ENCODE assay signal across 23 cellular contexts in genomic region chr5:143708672-143709071, GRCh38.
DNase-seq lines count a peak whose midpoint lies in the region; ATAC-seq, FAIRE-seq and TF ChIP-seq lines count a peak whose summit lies in the region.
"Had no signal": no experiment of that assay in that cellular context is flagged by ENCODE, and none has a peak within 500 bp of the region (broad histone marks: within the 10 kb centered on the region; RNA-seq: fewer than 3 reads in every experiment).

No MANE protein-coding gene starts in this region.

- no peaks in the 10 kb centered on the region for H3K36me3 Mint-ChIP-seq in activated naive CD8-positive, alpha-beta T cell treated with anti-CD3 and anti-CD28 coated beads, Interleukin-2, amount 50 U/mL, for 24 hours (ENCODE audit: low read depth)
- no peaks in the 10 kb centered on the region for H3K36me3 Mint-ChIP-seq in activated naive CD8-positive, alpha-beta T cell treated with anti-CD3 and anti-CD28 coated beads for 36 hours
- H3K36me3 Mint-ChIP-seq in activated T-helper 17 cell treated with anti-CD3 and anti-CD28 coated beads, Interleukin-2, amount 50 U/mL, for 72 hours (ENCODE audit: low read depth), result no peaks in the 10 kb centered on the region

- H3K9me3 Mint-ChIP-seq in activated naive CD8-positive, alpha-beta T cell treated with anti-CD3 and anti-CD28 coated beads, Interleukin-2, amount 50 U/mL, for 24 hours, result no peaks in the 10 kb centered on the region
- H3K9me3 Mint-ChIP-seq in activated naive CD8-positive, alpha-beta T cell treated with anti-CD3 and anti-CD28 coated beads for 36 hours, result no peaks in the 10 kb centered on the region
- no peaks in the 10 kb centered on the region for H3K9me3 Mint-ChIP-seq in activated T-helper 17 cell treated with anti-CD3 and anti-CD28 coated beads, Interleukin-2, amount 50 U/mL, for 72 hours
- H3K9me3 Mint-ChIP-seq: CD4-positive, alpha-beta T cell; GM23338 had no signal

- peak; percentile 46 for ATAC-seq in activated naive CD8-positive, alpha-beta T cell treated with anti-CD3 and anti-CD28 coated beads, Interleukin-2, amount 50 U/mL, for 24 hours
- ATAC-seq in activated T-helper 17 cell treated with anti-CD3 and anti-CD28 coated beads, Interleukin-2, amount 50 U/mL, for 72 hours (replicated peaks), result peak; percentile 32
- ATAC-seq in GM19023 (IDR thresholded peaks at IDR 0.05; ENCODE audit: unreplicated experiment), result no peak
- ATAC-seq: GM23338 had no signal

- H3K27me3 Mint-ChIP-seq in activated naive CD8-positive, alpha-beta T cell treated with anti-CD3 and anti-CD28 coated beads, Interleukin-2, amount 50 U/mL, for 24 hours, result no peaks in the 10 kb centered on the region
- peaks cover 13% of the 10 kb centered on the region for H3K27me3 Mint-ChIP-seq in activated naive CD8-positive, alpha-beta T cell treated with anti-CD3 and anti-CD28 coated beads for 36 hours
- peaks cover 6% of the 10 kb centered on the region for H3K27me3 Mint-ChIP-seq in activated T-helper 17 cell treated with anti-CD3 and anti-CD28 coated beads, Interleukin-2, amount 50 U/mL, for 72 hours

- H3K27ac Mint-ChIP-seq in activated naive CD8-positive, alpha-beta T cell treated with anti-CD3 and anti-CD28 coated beads, Interleukin-2, amount 50 U/mL, for 24 hours, result no peak overlapping the region
- no peak overlapping the region for H3K27ac Mint-ChIP-seq in activated naive CD8-positive, alpha-beta T cell treated with anti-CD3 and anti-CD28 coated beads for 36 hours
- no peak overlapping the region for H3K27ac Mint-ChIP-seq in activated T-helper 17 cell treated with anti-CD3 and anti-CD28 coated beads, Interleukin-2, amount 50 U/mL, for 72 hours
- H3K27ac Mint-ChIP-seq: CD4-positive, alpha-beta T cell; GM23338 had no signal

- TF ChIP-seq POLR2A in GM12892 (IDR thresholded peaks at IDR 0.05; ENCODE audit: low read depth, low read length), result no peak

- no peak overlapping the region for H3K4me3 ChIP-seq in GM12864 (ENCODE audit: low read depth, low read length)
- H3K4me3 ChIP-seq: GM23338 had no signal

- H3K4me1 Mint-ChIP-seq in activated naive CD8-positive, alpha-beta T cell treated with anti-CD3 and anti-CD28 coated beads, Interleukin-2, amount 50 U/mL, for 24 hours, result no peaks in the 10 kb centered on the region
- H3K4me1 Mint-ChIP-seq in activated naive CD8-positive, alpha-beta T cell treated with anti-CD3 and anti-CD28 coated beads for 36 hours, result no peaks in the 10 kb centered on the region
- H3K4me1 Mint-ChIP-seq in activated T-helper 17 cell treated with anti-CD3 and anti-CD28 coated beads, Interleukin-2, amount 50 U/mL, for 72 hours, result no peaks in the 10 kb centered on the region

- FAIRE-seq in GM12892 (lab: Jason Lieb, UNC), result peak; percentile 30
- FAIRE-seq: A204.1, GM12891, GM18507, H54, HTR-8/SVneo had no signal

- no peak overlapping the region for H3K4me3 Mint-ChIP-seq in activated naive CD8-positive, alpha-beta T cell treated with anti-CD3 and anti-CD28 coated beads, Interleukin-2, amount 50 U/mL, for 24 hours
- H3K4me3 Mint-ChIP-seq in activated naive CD8-positive, alpha-beta T cell treated with anti-CD3 and anti-CD28 coated beads for 36 hours, result no peak overlapping the region
- H3K4me3 Mint-ChIP-seq in activated T-helper 17 cell treated with anti-CD3 and anti-CD28 coated beads, Interleukin-2, amount 50 U/mL, for 72 hours, result no peak overlapping the region
- H3K4me3 Mint-ChIP-seq: CD4-positive, alpha-beta T cell; GM23338 had no signal

- TF ChIP-seq CTCF in GM12864 (IDR thresholded peaks at IDR 0.05; ENCODE audit: low read depth, low read length, missing control alignments), result no peak

- no peak for DNase-seq in activated naive CD8-positive, alpha-beta T cell treated with anti-CD3 and anti-CD28 coated beads, Interleukin-2, amount 50 U/mL, for 24 hours
- no peak for DNase-seq in activated naive CD8-positive, alpha-beta T cell treated with anti-CD3 and anti-CD28 coated beads for 36 hours
- DNase-seq in GM12864 (ENCODE audit: low read depth), result peak; percentile 4
- no peak for DNase-seq in GM12892 (ENCODE audit: insufficient read length)
- DNase-seq in D341Med (ENCODE audit: low spot score), result no peak
- no peak for DNase-seq in effector CD8-positive, alpha-beta T cell (lab: John Stamatoyannopoulos, UW)
- DNase-seq: ACHN; Caco-2; CD4-positive, alpha-beta T cell; DMS153; DMS79; GF-D8; HCEC 1CT; IMR-90; KBM-7 had no signal
